In the genomic region with DNA sequence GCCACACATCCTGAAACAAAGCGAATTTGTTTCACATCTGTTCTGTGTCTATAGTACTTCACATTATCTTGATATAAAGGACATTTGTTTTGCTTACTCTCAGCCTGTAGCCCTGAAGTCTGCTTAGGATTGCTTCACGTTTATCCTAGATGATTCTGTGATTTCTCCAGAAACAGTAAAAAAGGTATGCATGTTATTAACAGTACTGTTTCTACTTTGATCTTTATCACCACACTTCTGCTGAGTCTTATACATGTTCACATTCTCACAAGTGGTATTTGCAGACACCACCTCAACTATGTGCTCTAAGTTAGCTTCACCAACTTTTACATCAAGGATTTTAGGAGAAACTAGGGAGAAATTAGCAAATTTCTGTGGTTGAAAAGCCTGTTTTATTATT, we compare ENCODE assay signal across 29 cellular contexts. TPM values are rescaled to one million over a fixed set of nuclear protein-coding genes. Genes with fewer than 3 reads are reported as not detected.
"Had no signal": no experiment of that assay in that cellular context is flagged by ENCODE, and none has a peak within 500 bp of the region (broad histone marks: within the 10 kb centered on the region; RNA-seq: fewer than 3 reads in every experiment).

No MANE protein-coding gene starts in this region.

- ATAC-seq: naive thymus-derived CD8-positive, alpha-beta T cell; natural killer cell treated with Interleukin-12 subunit alpha and Interleukin-12 subunit beta and Interleukin-15 and Interleukin-18, amount 100 ng/mL, for 72 hours; pancreas; right cardiac atrium; right lobe of liver; stimulated activated memory B cell treated with anti-CD40 and anti-IgM and Interleukin-4, amounts not matched to agents 10 μg/mL and 1 μg/mL and 100 μg/mL, for 72 hours; stimulated activated naive CD8-positive, alpha-beta T cell treated with anti-CD3 and anti-CD28 coated beads, Interleukin-15, amount 100 ng/mL, for 72 hours; stimulated activated naive CD8-positive, alpha-beta T cell treated with anti-CD3 and anti-CD28 coated beads, Interleukin-15, Interleukin-2, amounts not matched to agents 100 U/mL and 50 U/mL, for 24 hours; upper lobe of right lung had no signal

- H3K36me3 ChIP-seq: neutrophil, pancreas, prostate gland, right lobe of liver, sigmoid colon, spleen, suprapubic skin, tibial artery, transverse colon, upper lobe of right lung, uterus had no signal

- H3K4me1 ChIP-seq: pancreas, prostate gland, right lobe of liver, sigmoid colon, spleen, suprapubic skin, testis, tibial artery, transverse colon, upper lobe of right lung, uterus had no signal

- H3K27me3 ChIP-seq: neutrophil, pancreas, right lobe of liver, sigmoid colon, spleen, suprapubic skin, testis, tibial artery, transverse colon, upper lobe of right lung, uterus had no signal

- H3K27ac ChIP-seq: neutrophil, pancreas, prostate gland, right lobe of liver, sigmoid colon, spleen, suprapubic skin, testis, tibial artery, transverse colon, upper lobe of right lung, uterus had no signal

- H3K4me3 ChIP-seq: pancreas, prostate gland, right lobe of liver, sigmoid colon, spleen, suprapubic skin, testis, tibial artery, transverse colon, upper lobe of right lung, uterus had no signal

- FAIRE-seq: pancreas, small intestine had no signal

- DNase-seq: naive thymus-derived CD8-positive, alpha-beta T cell; nephron progenitor cell; nucleus accumbens; pancreas; right cardiac atrium; right lobe of liver; sigmoid colon; small intestine; spleen; stimulated activated CD4-positive, alpha-beta T cell treated with anti-CD3 and anti-CD28 coated beads, Interleukin-12 subunit alpha, Interleukin-12 subunit beta, amount 100 ng/mL, for 4 hours; stimulated activated CD4-positive, alpha-beta T cell treated with anti-CD3 and anti-CD28 coated beads, Interleukin-1b, Interleukin-23, amount 100 ng/mL, for 48 hours; stimulated activated CD4-positive, alpha-beta T cell treated with anti-CD3 and anti-CD28 coated beads, Interleukin-4, amount 100 ng/mL, for 1 hour; stimulated activated CD4-positive, alpha-beta T cell treated with anti-CD3 and anti-CD28 coated beads, Interleukin-4, amount 100 ng/mL, for 4 hours; stimulated activated CD8-positive, alpha-beta memory T cell treated with anti-CD3 and anti-CD28 coated beads, Interleukin-4, amount 100 ng/mL, for 48 hours; stimulated activated naive CD4-positive, alpha-beta T cell; stimulated activated naive CD8-positive, alpha-beta T cell treated with anti-CD3 and anti-CD28 coated beads, Interleukin-15, amount 100 ng/mL, for 72 hours; stimulated activated naive CD8-positive, alpha-beta T cell treated with anti-CD3 and anti-CD28 coated beads, Interleukin-15, Interleukin-2, amounts not matched to agents 100 U/mL and 50 U/mL, for 24 hours; substantia nigra; testis; tibial artery; transverse colon; upper lobe of right lung; uterus had no signal

- H3K9me3 ChIP-seq: neutrophil, pancreas, right lobe of liver, testis, tibial artery, transverse colon, upper lobe of right lung had no signal

RNA-seq across cellular contexts. Expression of a gene that starts 47.4 kb away (rescaled TPM):
- total RNA-seq: naive thymus-derived CD8-positive, alpha-beta T cell; natural killer cell treated with Interleukin-12 subunit alpha and Interleukin-12 subunit beta and Interleukin-15 and Interleukin-18, amount 100 ng/mL, for 72 hours; posterior vena cava; right lobe of liver; spleen; suprapubic skin; upper lobe of right lung had no signal
- polyA plus RNA-seq: naive thymus-derived CD8-positive, alpha-beta T cell had no signal
